In the genomic region with DNA sequence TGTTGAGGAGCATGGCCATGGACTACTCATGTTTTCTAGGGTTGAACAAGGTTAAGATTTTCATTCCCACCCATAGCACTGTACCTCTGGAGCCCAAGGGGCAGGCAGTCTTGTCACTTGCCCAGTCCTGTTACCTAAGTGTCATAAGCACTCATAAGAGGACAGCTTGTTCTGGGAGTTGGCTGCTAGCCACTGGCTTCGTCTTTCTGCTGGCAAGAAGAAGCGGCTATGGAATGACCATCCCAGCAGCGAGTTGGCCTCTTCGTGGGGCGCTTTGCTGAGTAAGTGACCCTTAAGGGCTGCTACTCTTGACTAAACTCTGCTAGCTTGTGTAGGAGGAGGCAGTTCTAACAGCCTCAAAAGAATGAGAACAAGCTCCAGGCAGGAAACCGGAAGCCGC, we compare ENCODE assay signal across 26 cellular contexts. TPM values are rescaled to one million over a fixed set of nuclear protein-coding genes. Genes with fewer than 3 reads are reported as not detected.
DNase-seq lines count a peak whose midpoint lies in the region; ATAC-seq, FAIRE-seq and TF ChIP-seq lines count a peak whose summit lies in the region.
"Had no signal": no experiment of that assay in that cellular context is flagged by ENCODE, and none has a peak within 500 bp of the region (broad histone marks: within the 10 kb centered on the region; RNA-seq: fewer than 3 reads in every experiment).

No MANE protein-coding gene starts in this region.

- H3K4me1 ChIP-seq in astrocyte (ENCODE audit: insufficient read depth, low read length) = no peaks in the 10 kb centered on the region
- H3K4me1 ChIP-seq in lower lobe of right lung = peaks cover 1% of the 10 kb centered on the region
- H3K4me1 ChIP-seq in spleen = peaks cover 0 to 41% (median 17%) of the 10 kb centered on the region in 6 donors
- H3K4me1 ChIP-seq: colonic mucosa had no signal

- H3K27ac ChIP-seq in astrocyte (ENCODE audit: low read depth, low read length) (no peak overlapping the region), lower lobe of right lung (no peak overlapping the region), spleen (peak overlapping the region in 5 of 8 donors; percentile 13 to 67 (median 60))
- H3K27ac ChIP-seq: colonic mucosa, esophagus squamous epithelium, WERI-Rb-1 had no signal

- intact Hi-C loops in lower lobe of right lung (cut with DNase I) (no loop called here), spleen (cut with DNase I; ENCODE audit: low total_unique reads) (no loop called here)

- no peak overlapping the region for H3K9ac ChIP-seq in astrocyte (ENCODE audit: low read length)

- H3K27me3 ChIP-seq in astrocyte (ENCODE audit: insufficient read depth, low read length) (no peaks in the 10 kb centered on the region), lower lobe of right lung (ENCODE audit: low read depth) (no peaks in the 10 kb centered on the region), spleen (replicated peaks in 1 of 7) (no peaks in the 10 kb centered on the region)
- H3K27me3 ChIP-seq: colonic mucosa, esophagus squamous epithelium had no signal

- H3K79me2 ChIP-seq in astrocyte (ENCODE audit: insufficient read depth, low read length) = peaks cover 33% of the 10 kb centered on the region

- no peak overlapping the region for H3K27ac Mint-ChIP-seq in astrocyte (ENCODE audit: unreplicated experiment)
- no peak overlapping the region for H3K27ac Mint-ChIP-seq in activated T-helper 17 cell treated with anti-CD3 and anti-CD28 coated beads, Interleukin-2, amount 50 U/mL, for 72 hours
- H3K27ac Mint-ChIP-seq: activated CD4-positive, alpha-beta T cell treated with anti-CD3 and anti-CD28 coated beads, Interleukin-2, amount 10 ng/mL, durations not matched to agents 24 days and 14 days; activated naive CD4-positive, alpha-beta T cell treated with anti-CD3 and anti-CD28 coated beads, Interleukin-2, amount 50 U/mL, for 72 hours; activated T-helper 2 cell treated with anti-CD3 and anti-CD28 coated beads, Interferon-gamma antibody, Interleukin-2, Interleukin-4, amounts not matched to agents 10 μg/mL and 5 μg/mL and 100 μg/mL, durations not matched to agents 14 hours and 24 hours and 36 hours; CD4-positive, alpha-beta T cell; memory B cell; naive B cell had no signal

- H3K4me3 ChIP-seq in astrocyte (ENCODE audit: insufficient read depth, low read depth, low read length) (no peak overlapping the region), lower lobe of right lung (no peak overlapping the region), spleen (no peak overlapping the region)
- H3K4me3 ChIP-seq: colonic mucosa, esophagus squamous epithelium had no signal

- H4K20me1 ChIP-seq in astrocyte (ENCODE audit: insufficient read depth, low read length) = peaks cover 81% of the 10 kb centered on the region

- no peak for TF ChIP-seq POLR2A in spleen (IDR thresholded peaks at IDR 0.05)

- peaks cover 31% of the 10 kb centered on the region for H3K36me3 Mint-ChIP-seq in astrocyte (ENCODE audit: low read depth, unreplicated experiment)
- peaks cover 100% of the 10 kb centered on the region for H3K36me3 Mint-ChIP-seq in activated T-helper 17 cell treated with anti-CD3 and anti-CD28 coated beads, Interleukin-2, amount 50 U/mL, for 72 hours (ENCODE audit: low read depth)

- whole genome bisulfite sequencing in spleen, 5 donors = 83 to 96% (median 89%) methylated on average over 7 of the region's 7 CpGs

- no peaks in the 10 kb centered on the region for H3K27me3 Mint-ChIP-seq in astrocyte (ENCODE audit: low read depth, unreplicated experiment)
- no peaks in the 10 kb centered on the region for H3K27me3 Mint-ChIP-seq in activated T-helper 17 cell treated with anti-CD3 and anti-CD28 coated beads, Interleukin-2, amount 50 U/mL, for 72 hours
- H3K27me3 Mint-ChIP-seq: activated CD4-positive, alpha-beta T cell treated with anti-CD3 and anti-CD28 coated beads, Interleukin-2, amount 10 ng/mL, durations not matched to agents 24 days and 14 days; CD4-positive, alpha-beta T cell; memory B cell; naive B cell had no signal

- peak; percentile 1 for DNase-seq in astrocyte (ENCODE audit: low read depth)
- peak; percentile 3 for DNase-seq in fibroblast of gingiva (ENCODE audit: low read depth)
- DNase-seq in lower lobe of right lung = peak; percentile 20
- DNase-seq in spleen = peak; percentile 58
- DNase-seq in NCI-H1436 treated with DMSO at 0.1 percent for 48 hours (lab: John Stamatoyannopoulos, UW) = no peak
- DNase-seq: activated CD4-positive, alpha-beta T cell treated with anti-CD3 and anti-CD28 coated beads, Interleukin-2, amount 10 ng/mL, durations not matched to agents 24 days and 14 days; CD4-positive, alpha-beta T cell; colonic mucosa; esophagus squamous epithelium; MM.1S; naive B cell; NCI-H1417 treated with DMSO at 0.1 percent for 48 hours; NCI-H2107; NCI-H446; occipital lobe; OCI-M1; SHP77; stimulated activated naive CD4-positive, alpha-beta T cell treated with Interleukin-2 at 50 U/mL for 16 hours; T-helper 9 cell; WERI-Rb-1 had no signal

- H3K4me3 Mint-ChIP-seq in astrocyte (ENCODE audit: unreplicated experiment) = no peak overlapping the region
- no peak overlapping the region for H3K4me3 Mint-ChIP-seq in activated T-helper 17 cell treated with anti-CD3 and anti-CD28 coated beads, Interleukin-2, amount 50 U/mL, for 72 hours
- H3K4me3 Mint-ChIP-seq: activated CD4-positive, alpha-beta T cell treated with anti-CD3 and anti-CD28 coated beads, Interleukin-2, amount 10 ng/mL, durations not matched to agents 24 days and 14 days; CD4-positive, alpha-beta T cell; memory B cell; naive B cell had no signal

- FAIRE-seq in astrocyte (lab: Jason Lieb, UNC) = no peak

- H3K9me3 Mint-ChIP-seq in astrocyte (ENCODE audit: unreplicated experiment) = no peaks in the 10 kb centered on the region
- H3K9me3 Mint-ChIP-seq in activated T-helper 17 cell treated with anti-CD3 and anti-CD28 coated beads, Interleukin-2, amount 50 U/mL, for 72 hours = no peaks in the 10 kb centered on the region
- H3K9me3 Mint-ChIP-seq: activated CD4-positive, alpha-beta T cell treated with anti-CD3 and anti-CD28 coated beads, Interleukin-2, amount 10 ng/mL, durations not matched to agents 24 days and 14 days; activated naive CD4-positive, alpha-beta T cell treated with anti-CD3 and anti-CD28 coated beads, Interleukin-2, amount 50 U/mL, for 72 hours; activated T-helper 2 cell treated with anti-CD3 and anti-CD28 coated beads, Interferon-gamma antibody, Interleukin-2, Interleukin-4, amounts not matched to agents 10 μg/mL and 5 μg/mL and 100 μg/mL, durations not matched to agents 14 hours and 24 hours and 36 hours; CD4-positive, alpha-beta T cell; memory B cell had no signal

- no peak overlapping the region for H3K4me2 ChIP-seq in astrocyte (ENCODE audit: low read length)

- H3K4me1 Mint-ChIP-seq in astrocyte (ENCODE audit: low read depth, unreplicated experiment) = peaks cover 25% of the 10 kb centered on the region
- H3K4me1 Mint-ChIP-seq in activated T-helper 17 cell treated with anti-CD3 and anti-CD28 coated beads, Interleukin-2, amount 50 U/mL, for 72 hours = peaks cover 5% of the 10 kb centered on the region

- H2AFZ ChIP-seq in astrocyte (ENCODE audit: low read depth, low read length) = no peak overlapping the region

- ATAC-seq in lower lobe of right lung = no peak
- ATAC-seq in GM19395 (IDR thresholded peaks at IDR 0.05; ENCODE audit: unreplicated experiment) = no peak
- ATAC-seq in activated T-helper 17 cell treated with anti-CD3 and anti-CD28 coated beads, Interleukin-2, amount 50 U/mL, for 72 hours (replicated peaks) = no peak
- no peak for ATAC-seq in GM21723 (IDR thresholded peaks at IDR 0.05; ENCODE audit: unreplicated experiment)
- ATAC-seq: activated naive CD4-positive, alpha-beta T cell treated with anti-CD3 and anti-CD28 coated beads, Interleukin-2, amount 50 U/mL, for 72 hours had no signal

- H3K9me3 ChIP-seq in astrocyte (ENCODE audit: insufficient read depth, low read depth, low read length) (no peaks in the 10 kb centered on the region), lower lobe of right lung (no peaks in the 10 kb centered on the region), spleen (no peaks in the 10 kb centered on the region)
- H3K9me3 ChIP-seq: colonic mucosa, esophagus squamous epithelium had no signal

- H3K36me3 ChIP-seq in astrocyte (ENCODE audit: insufficient read depth, low read length) = peaks cover 65% of the 10 kb centered on the region
- H3K36me3 ChIP-seq in lower lobe of right lung = peaks cover 100% of the 10 kb centered on the region
- peaks cover 0 to 100% (median 96%) of the 10 kb centered on the region in 6 donors for H3K36me3 ChIP-seq in spleen

- TF ChIP-seq CTCF in astrocyte (IDR thresholded peaks at IDR 0.05; ENCODE audit: insufficient read depth, low read depth, low read length) (no peak), lower lobe of right lung (IDR thresholded peaks at IDR 0.05) (no peak), spleen (IDR thresholded peaks at IDR 0.05 in 8 of 11, conservative IDR thresholded peaks at IDR 0.05 in 3 of 11) (no peak)

RNA-seq across cellular contexts. Expression of a gene that starts 7.4 kb away (rescaled TPM):
- total RNA-seq in astrocyte (144 and 146 TPM in 2 replicates), lower lobe of right lung (39.1 TPM), spleen (10 to 100 TPM; 39.0 to 63.7 (median 43.4) TPM)
- polyA plus RNA-seq in spleen = 1 to 10 TPM; 4.2 to 9.1 (median 6.5) TPM
- total RNA-seq in activated T-helper 17 cell treated with anti-CD3 and anti-CD28 coated beads, Interleukin-2, amount 50 U/mL, for 72 hours = 10 to 100 TPM; 42.1 to 58.2 TPM

RNA-seq across cellular contexts. Expression of a gene that starts 7.8 kb away (rescaled TPM):
- total RNA-seq in astrocyte (19.4 and 24.4 TPM in 2 replicates), lower lobe of right lung (19.5 TPM), spleen (10 to 100 TPM; 10.7 to 21.8 (median 19.3) TPM)
- 10 to 100 TPM in 1 of 3 donors, 1 to 10 TPM in 2; 9.8 to 10.0 (median 9.9) TPM for polyA plus RNA-seq in spleen
- 10 to 100 TPM; 23.1 to 25.3 TPM for total RNA-seq in activated T-helper 17 cell treated with anti-CD3 and anti-CD28 coated beads, Interleukin-2, amount 50 U/mL, for 72 hours

RNA-seq across cellular contexts. Expression of a gene that starts 31.2 kb away (rescaled TPM):
- 92.5 and 93.1 TPM in 2 replicates for total RNA-seq in astrocyte
- total RNA-seq in lower lobe of right lung = 56.5 TPM
- 10 to 100 TPM; 40.1 to 91.0 (median 49.0) TPM for total RNA-seq in spleen
- polyA plus RNA-seq in spleen = 100 to 1,000 TPM in 1 of 3 donors, 10 to 100 TPM in 2; 71.7 to 140 (median 98.1) TPM
- total RNA-seq in activated T-helper 17 cell treated with anti-CD3 and anti-CD28 coated beads, Interleukin-2, amount 50 U/mL, for 72 hours = 100 to 1,000 TPM in 1 of 2 donors, 10 to 100 TPM in 1; 76.9 to 152 TPM

RNA-seq across cellular contexts. Expression of a gene that starts 54.7 kb away (rescaled TPM):
- total RNA-seq in astrocyte (74.2 and 84.0 TPM in 2 replicates), lower lobe of right lung (204 TPM), spleen (100 to 1,000 TPM; 131 to 179 (median 152) TPM)
- 10 to 100 TPM; 49.4 to 57.2 (median 56.6) TPM for polyA plus RNA-seq in spleen
- total RNA-seq in activated T-helper 17 cell treated with anti-CD3 and anti-CD28 coated beads, Interleukin-2, amount 50 U/mL, for 72 hours = 100 to 1,000 TPM in 1 of 2 donors, 10 to 100 TPM in 1; 87.2 to 138 TPM

Comparison
In these comparisons a context has a peak if more than half of its experiments do, and no peak if none do; other contexts are left out.
1. H3K27ac ChIP-seq: peak in spleen (5 of 8); none in astrocyte (single experiment) and lower lobe of right lung (single experiment).